ENCODE assay signal across 12 cellular contexts in the genomic region with DNA sequence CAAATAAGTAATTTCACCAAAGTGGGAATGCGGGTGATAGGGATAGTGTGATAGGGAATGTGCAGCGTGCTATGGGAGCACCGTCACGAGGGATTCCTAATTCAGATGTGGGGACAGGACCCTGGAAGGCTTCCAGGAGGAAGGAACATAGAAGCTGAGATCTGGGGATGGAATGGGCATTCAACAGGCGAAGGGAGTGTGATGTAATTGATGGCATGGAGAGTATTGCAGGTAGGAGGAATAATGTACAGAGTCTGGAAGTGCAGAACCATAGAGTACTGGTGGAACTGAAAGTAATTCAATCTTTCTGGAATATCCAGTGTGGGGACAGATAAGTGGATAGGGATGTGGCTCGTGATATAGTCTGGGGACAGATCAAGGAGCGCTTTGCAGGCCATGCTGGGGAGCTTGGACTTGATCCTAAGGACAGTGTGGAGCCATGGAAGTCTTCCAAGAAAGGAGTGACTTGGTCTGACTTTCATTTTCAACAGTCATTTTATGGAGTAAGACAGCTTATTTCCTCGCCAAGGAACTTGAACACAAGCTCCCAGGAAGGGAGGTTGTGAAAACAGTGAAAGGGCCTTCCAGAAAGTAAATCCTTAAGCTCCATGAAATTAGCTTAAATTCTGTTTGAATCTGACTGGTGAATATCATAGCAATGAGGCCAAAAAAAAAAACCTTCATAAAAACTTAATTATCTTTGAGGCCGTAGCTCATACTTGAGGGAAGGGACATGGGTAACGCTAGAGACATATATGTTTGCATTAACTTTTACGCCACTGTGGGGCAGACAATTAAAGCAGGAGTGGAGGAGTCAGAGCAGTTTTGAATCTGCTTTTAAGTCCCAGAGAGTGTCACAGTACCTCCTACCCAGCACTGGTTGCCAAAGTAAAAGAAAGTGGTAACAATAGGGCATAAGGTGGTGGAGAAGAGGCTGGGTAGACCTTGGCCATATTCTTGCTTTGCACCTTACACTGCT. TPM values are rescaled to one million over a fixed set of nuclear protein-coding genes. Genes with fewer than 3 reads are reported as not detected.
DNase-seq lines count a peak whose midpoint lies in the region; ATAC-seq and TF ChIP-seq lines count a peak whose summit lies in the region.
"Had no signal": no experiment of that assay in that cellular context is flagged by ENCODE, and none has a peak within 500 bp of the region (broad histone marks: within the 10 kb centered on the region; RNA-seq: fewer than 3 reads in every experiment).

No MANE protein-coding gene starts in this region.

- H3K36me3 Mint-ChIP-seq in activated naive CD8-positive, alpha-beta T cell treated with anti-CD3 and anti-CD28 coated beads, Interleukin-2, amount 50 U/mL, for 24 hours (ENCODE audit: low read depth), result no peaks in the 10 kb centered on the region
- H3K36me3 Mint-ChIP-seq: activated naive CD4-positive, alpha-beta T cell treated with anti-CD3 and anti-CD28 coated beads, Interleukin-2, amount 50 U/mL, for 72 hours had no signal

- no peaks in the 10 kb centered on the region for H3K9me3 Mint-ChIP-seq in activated naive CD8-positive, alpha-beta T cell treated with anti-CD3 and anti-CD28 coated beads, Interleukin-2, amount 50 U/mL, for 24 hours
- H3K9me3 Mint-ChIP-seq: activated naive CD4-positive, alpha-beta T cell treated with anti-CD3 and anti-CD28 coated beads, Interleukin-2, amount 50 U/mL, for 72 hours had no signal

- H3K4me1 ChIP-seq in stomach, result peaks cover 11 to 75% (median 47%) of the 10 kb centered on the region in 4 donors

- TF ChIP-seq CTCF in astrocyte of the spinal cord (IDR thresholded peaks at IDR 0.05; ENCODE audit: low read depth, low read length) (no peak), stomach (IDR thresholded peaks at IDR 0.05) (no peak)

- DNase-seq in GM04504 (ENCODE audit: low read depth) (peak; percentile 9), astrocyte of the spinal cord (ENCODE audit: low read depth, low spot score) (peak; percentile 45), iris pigment epithelial cell (ENCODE audit: low read depth) (peak; percentile 53), stomach (no peak), NCI-H2196 treated with DMSO at 0.1 percent for 48 hours (lab: John Stamatoyannopoulos, UW; ENCODE audit: unreplicated experiment) (no peak), RPMI8226 (no peak)
- no peak for DNase-seq in activated naive CD8-positive, alpha-beta T cell treated with anti-CD3 and anti-CD28 coated beads, Interleukin-2, amount 50 U/mL, for 24 hours
- DNase-seq: activated CD4-positive, alpha-beta T cell treated with anti-CD3 and anti-CD28 coated beads, Interleukin-2, amount 50 U/mL, for 1 hour; Calu3; NCI-H1930 had no signal

- ATAC-seq in activated naive CD8-positive, alpha-beta T cell treated with anti-CD3 and anti-CD28 coated beads, Interleukin-2, amount 50 U/mL, for 24 hours, result no peak
- ATAC-seq in HG03139 (IDR thresholded peaks at IDR 0.05; ENCODE audit: unreplicated experiment), result no peak
- ATAC-seq: activated naive CD4-positive, alpha-beta T cell treated with anti-CD3 and anti-CD28 coated beads, Interleukin-2, amount 50 U/mL, for 72 hours had no signal

- no peak overlapping the region for H3K4me3 Mint-ChIP-seq in activated naive CD8-positive, alpha-beta T cell treated with anti-CD3 and anti-CD28 coated beads, Interleukin-2, amount 50 U/mL, for 24 hours

- no peak overlapping the region for H3K4me3 ChIP-seq in astrocyte of the spinal cord (ENCODE audit: low read depth, low read length)
- no peak overlapping the region for H3K4me3 ChIP-seq in stomach

- 66 to 70% (median 67%) methylated on average over 11 of the region's 11 CpGs for WGBS in stomach, 5 donors

- peaks cover 5% of the 10 kb centered on the region for H3K27me3 Mint-ChIP-seq in activated naive CD8-positive, alpha-beta T cell treated with anti-CD3 and anti-CD28 coated beads, Interleukin-2, amount 50 U/mL, for 24 hours

- TF ChIP-seq POLR2A in stomach (IDR thresholded peaks at IDR 0.05), result no peak

- no peaks in the 10 kb centered on the region for H3K36me3 ChIP-seq in stomach

- no peak for TF ChIP-seq EP300 in stomach (IDR thresholded peaks at IDR 0.05)

- H3K27ac ChIP-seq in stomach, result peak overlapping the region in 4 of 5 donors; percentile 8 to 64 (median 36)

- no peaks in the 10 kb centered on the region for H3K9me3 ChIP-seq in stomach

- H3K27ac Mint-ChIP-seq in activated naive CD8-positive, alpha-beta T cell treated with anti-CD3 and anti-CD28 coated beads, Interleukin-2, amount 50 U/mL, for 24 hours, result no peak overlapping the region
- H3K27ac Mint-ChIP-seq: activated naive CD4-positive, alpha-beta T cell treated with anti-CD3 and anti-CD28 coated beads, Interleukin-2, amount 50 U/mL, for 72 hours had no signal

- H3K4me1 Mint-ChIP-seq in activated naive CD8-positive, alpha-beta T cell treated with anti-CD3 and anti-CD28 coated beads, Interleukin-2, amount 50 U/mL, for 24 hours, result peaks cover 2% of the 10 kb centered on the region

- H3K27me3 ChIP-seq in stomach, result no peaks in the 10 kb centered on the region

- in situ Hi-C loops in astrocyte of the spinal cord (cut with HindIII; ENCODE audit: low sequenced_read_pairs), result no loop called here

- intact Hi-C loops in stomach (cut with DNase I; ENCODE audit: low total_unique reads), result no loop called here

RNA-seq across cellular contexts. Expression of a gene that starts 55.8 kb away (rescaled TPM):
- 10 to 100 TPM; 14.5 to 37.3 (median 33.5) TPM for total RNA-seq in stomach
- 1 to 10 TPM; 1.4 to 2.3 (median 2.2) TPM for polyA plus RNA-seq in stomach

Comparison
In these comparisons a context has a peak if more than half of its experiments do, and no peak if none do; other contexts are left out.
1. DNase-seq: peak in GM04504 (single experiment), astrocyte of the spinal cord (single experiment) and iris pigment epithelial cell (single experiment); none in stomach (single experiment), activated naive CD8-positive, alpha-beta T cell treated with anti-CD3 and anti-CD28 coated beads, Interleukin-2, amount 50 U/mL, for 24 hours (single experiment), NCI-H2196 treated with DMSO at 0.1 percent for 48 hours (single experiment) and RPMI8226 (single experiment).